In the genomic region with DNA sequence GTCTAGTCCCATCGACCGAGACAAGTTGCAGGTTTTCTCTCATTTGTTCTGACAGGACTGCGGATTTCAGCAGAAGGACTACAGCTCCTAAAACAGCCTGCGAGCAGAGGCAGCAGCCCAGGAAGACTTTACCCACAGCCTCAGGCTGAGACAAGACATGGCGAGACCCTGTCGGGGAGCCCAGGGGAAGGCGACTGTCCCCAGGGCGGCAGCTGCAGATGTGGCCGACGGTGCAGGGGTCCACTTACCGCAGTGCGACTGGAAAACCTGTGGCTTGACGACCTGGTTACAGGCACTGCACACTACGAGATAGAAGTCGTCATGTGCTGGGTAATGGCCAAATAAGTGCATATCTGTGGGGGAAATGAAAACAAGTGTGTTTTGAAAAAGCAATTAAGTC, we compare ENCODE assay signal across 27 cellular contexts.
"Had no signal": no experiment of that assay in that cellular context is flagged by ENCODE, and none has a peak within 500 bp of the region (broad histone marks: within the 10 kb centered on the region; RNA-seq: fewer than 3 reads in every experiment).

No MANE protein-coding gene starts in this region.

- H3K4me3 Mint-ChIP-seq: activated B cell treated with CpG ODN at 0.5 μM for 24 hours; activated CD4-positive, alpha-beta T cell treated with anti-CD3 and anti-CD28 coated beads, Interleukin-2, amount 10 ng/mL, durations not matched to agents 24 days and 14 days; activated CD8-positive, alpha-beta memory T cell treated with anti-CD3 and anti-CD28 coated beads, Interleukin-2, amount 10 ng/mL, durations not matched to agents 7 days and 5 days; activated naive CD8-positive, alpha-beta T cell treated with anti-CD3 and anti-CD28 coated beads, Interleukin-2, amount 50 U/mL, for 24 hours; activated T-cell treated with anti-CD3 and anti-CD28 coated beads, Interleukin-2, amount 50 U/mL, for 24 hours; activated T-helper 1 cell treated with anti-CD3 and anti-CD28 coated beads, Interleukin-12 subunit alpha, Interleukin-12 subunit beta, Interleukin-2, Interleukin-4 antibody, amounts not matched to agents 30 ng/mL and 10 ng/mL and 1 ng/mL, durations not matched to agents 14 hours and 24 hours and 36 hours; brain; central memory CD8-positive, alpha-beta T cell; T-helper 17 cell had no signal

- H3K4me3 ChIP-seq: Peyer's patch, SJSA1 had no signal

- H3K4me1 ChIP-seq: Peyer's patch, SJSA1 had no signal

- H3K36me3 Mint-ChIP-seq: activated CD8-positive, alpha-beta memory T cell treated with anti-CD3 and anti-CD28 coated beads, Interleukin-2, amount 10 ng/mL, durations not matched to agents 7 days and 5 days; activated naive CD4-positive, alpha-beta T cell treated with anti-CD3 and anti-CD28 coated beads, Interleukin-2, amount 50 U/mL, for 72 hours had no signal

- FAIRE-seq: astrocyte had no signal

- H3K4me1 Mint-ChIP-seq: activated CD8-positive, alpha-beta memory T cell treated with anti-CD3 and anti-CD28 coated beads, Interleukin-2, amount 10 ng/mL, durations not matched to agents 7 days and 5 days; brain had no signal

- ATAC-seq: activated CD8-positive, alpha-beta memory T cell treated with anti-CD3 and anti-CD28 coated beads, Interleukin-2, amount 10 ng/mL, durations not matched to agents 7 days and 5 days; activated naive CD4-positive, alpha-beta T cell treated with anti-CD3 and anti-CD28 coated beads, Interleukin-2, amount 50 U/mL, for 72 hours; activated naive CD8-positive, alpha-beta T cell treated with anti-CD3 and anti-CD28 coated beads, Interleukin-2, amount 50 U/mL, for 24 hours; T-helper 17 cell had no signal

- H3K9me3 ChIP-seq: Peyer's patch, SJSA1 had no signal

- H3K36me3 ChIP-seq: SJSA1 had no signal

- DNase-seq: activated B cell treated with CpG ODN at 0.5 μM for 24 hours; activated CD4-positive, alpha-beta T cell treated with anti-CD3 and anti-CD28 coated beads for 1 hour; activated CD4-positive, alpha-beta T cell treated with anti-CD3 and anti-CD28 coated beads, Interleukin-2, amount 10 ng/mL, durations not matched to agents 24 days and 14 days; activated CD4-positive, alpha-beta T cell treated with anti-CD3 and anti-CD28 coated beads, Interleukin-2, amount 50 U/mL, for 48 hours; activated CD8-positive, alpha-beta memory T cell treated with anti-CD3 and anti-CD28 coated beads, Interleukin-2, amount 10 ng/mL, durations not matched to agents 7 days and 5 days; activated effector memory CD4-positive, alpha-beta T cell treated with anti-CD3 and anti-CD28 coated beads, Interleukin-2, amount 50 U/mL, for 16 hours; activated naive CD4-positive, alpha-beta T cell treated with Interleukin-2 at 50 U/mL for 16 hours; activated naive CD8-positive, alpha-beta T cell treated with anti-CD3 and anti-CD28 coated beads, Interleukin-2, amount 50 U/mL, for 24 hours; activated T-cell treated with anti-CD3 and anti-CD28 coated beads, Interleukin-2, amount 50 U/mL, for 24 hours; amniotic stem cell; KG1; NCI-H1048; NCI-H1930; NCI-H345; NCI-H510A; NCI-H526 treated with DMSO at 0.1 percent for 48 hours; Right ventricle myocardium superior; T-helper 17 cell; T-helper 9 cell had no signal

- H3K27me3 Mint-ChIP-seq: activated B cell treated with CpG ODN at 0.5 μM for 24 hours; activated naive CD8-positive, alpha-beta T cell treated with anti-CD3 and anti-CD28 coated beads, Interleukin-2, amount 50 U/mL, for 24 hours; activated T-cell treated with anti-CD3 and anti-CD28 coated beads, Interleukin-2, amount 50 U/mL, for 24 hours; brain; central memory CD8-positive, alpha-beta T cell; T-helper 17 cell had no signal

- H3K27ac Mint-ChIP-seq: activated B cell treated with CpG ODN at 0.5 μM for 24 hours; activated CD4-positive, alpha-beta T cell treated with anti-CD3 and anti-CD28 coated beads, Interleukin-2, amount 10 ng/mL, durations not matched to agents 24 days and 14 days; activated CD8-positive, alpha-beta memory T cell treated with anti-CD3 and anti-CD28 coated beads, Interleukin-2, amount 10 ng/mL, durations not matched to agents 7 days and 5 days; activated naive CD4-positive, alpha-beta T cell treated with anti-CD3 and anti-CD28 coated beads, Interleukin-2, amount 50 U/mL, for 72 hours; activated naive CD8-positive, alpha-beta T cell treated with anti-CD3 and anti-CD28 coated beads, Interleukin-2, amount 50 U/mL, for 24 hours; activated T-cell treated with anti-CD3 and anti-CD28 coated beads, Interleukin-2, amount 50 U/mL, for 24 hours; activated T-helper 1 cell treated with anti-CD3 and anti-CD28 coated beads, Interleukin-12 subunit alpha, Interleukin-12 subunit beta, Interleukin-2, Interleukin-4 antibody, amounts not matched to agents 30 ng/mL and 10 ng/mL and 1 ng/mL, durations not matched to agents 14 hours and 24 hours and 36 hours; brain; T-helper 17 cell had no signal

- H3K9me3 Mint-ChIP-seq: activated B cell treated with CpG ODN at 0.5 μM for 24 hours; activated CD4-positive, alpha-beta T cell treated with anti-CD3 and anti-CD28 coated beads, Interleukin-2, amount 10 ng/mL, durations not matched to agents 24 days and 14 days; activated naive CD4-positive, alpha-beta T cell treated with anti-CD3 and anti-CD28 coated beads, Interleukin-2, amount 50 U/mL, for 72 hours; activated naive CD8-positive, alpha-beta T cell treated with anti-CD3 and anti-CD28 coated beads, Interleukin-2, amount 50 U/mL, for 24 hours; activated T-cell treated with anti-CD3 and anti-CD28 coated beads, Interleukin-2, amount 50 U/mL, for 24 hours; activated T-helper 1 cell treated with anti-CD3 and anti-CD28 coated beads, Interleukin-12 subunit alpha, Interleukin-12 subunit beta, Interleukin-2, Interleukin-4 antibody, amounts not matched to agents 30 ng/mL and 10 ng/mL and 1 ng/mL, durations not matched to agents 14 hours and 24 hours and 36 hours; central memory CD8-positive, alpha-beta T cell had no signal

- H3K27me3 ChIP-seq: Peyer's patch, SJSA1 had no signal

- H3K27ac ChIP-seq: Peyer's patch, RWPE1, SJSA1 had no signal
